8 cellular contexts compared by ENCODE assay signal in the genomic region with DNA sequence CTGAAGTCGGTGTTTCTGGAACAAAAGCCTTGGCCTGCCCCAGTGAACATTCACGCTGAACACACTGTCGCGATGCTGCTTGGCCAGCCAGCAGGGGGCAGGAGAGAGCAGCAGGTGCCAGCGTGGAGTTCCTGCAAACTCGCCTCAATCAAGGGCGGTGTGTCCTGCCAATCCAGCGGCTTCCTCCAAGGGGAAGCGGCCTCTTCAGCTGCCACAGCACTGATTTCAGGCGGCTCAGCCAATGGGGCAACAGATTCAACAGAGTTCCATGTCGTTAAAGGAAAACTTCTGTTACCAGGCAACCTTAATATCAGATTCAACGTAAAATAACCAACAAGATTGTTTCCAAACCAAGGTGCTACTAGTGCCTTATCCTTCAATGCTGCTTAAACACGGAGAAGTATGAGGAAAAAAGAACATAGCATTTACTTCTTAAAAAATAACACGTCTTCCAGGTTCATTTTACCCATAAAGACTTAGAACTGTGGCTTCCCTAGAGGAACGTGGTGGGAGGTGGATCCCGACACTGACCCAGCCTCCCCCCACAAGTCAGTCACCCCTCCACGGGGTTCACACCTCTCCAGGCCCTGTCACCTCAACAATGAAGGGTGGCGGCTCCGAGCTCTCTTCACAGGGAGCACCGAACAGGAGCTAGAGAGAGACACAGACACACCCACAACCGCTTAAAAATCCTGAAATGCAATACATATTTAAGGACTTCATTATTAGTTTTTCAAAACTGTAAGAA.
A peak's percentile ranks its signal among the peaks of the same experiment; 100 is the strongest.
DNase-seq lines count a peak whose midpoint lies in the region; ATAC-seq, FAIRE-seq and TF ChIP-seq lines count a peak whose summit lies in the region.

No MANE protein-coding gene starts in this region.

- no peak overlapping the region for H3K4me3 ChIP-seq in fibroblast of pulmonary artery (replicated peaks; ENCODE audit: low read depth, low read length)

- H3K9me3 Mint-ChIP-seq in nephron: no peaks in the 10 kb centered on the region
- H3K9me3 Mint-ChIP-seq in stimulated activated naive B cell treated with anti-CD40 and anti-IgM and Interleukin-4, amounts not matched to agents 10 μg/mL and 1 μg/mL and 100 μg/mL, for 72 hours: no peaks in the 10 kb centered on the region

- TF ChIP-seq RAD21 in Ishikawa (IDR thresholded peaks at IDR 0.05; ENCODE audit: low read depth): peak; percentile 95

- peak overlapping the region in 1 of 3 experiments; percentile 25 for H3K4me3 Mint-ChIP-seq in nephron
- no peak overlapping the region for H3K4me3 Mint-ChIP-seq in stimulated activated naive B cell treated with anti-CD40 and anti-IgM and Interleukin-4, amounts not matched to agents 10 μg/mL and 1 μg/mL and 100 μg/mL, for 72 hours

- TF ChIP-seq CTCF in fibroblast of pulmonary artery (IDR thresholded peaks at IDR 0.05; ENCODE audit: low read length, missing control alignments): peak; percentile 99
- TF ChIP-seq CTCF in nephron (IDR thresholded peaks at IDR 0.05; ENCODE audit: unreplicated experiment in 3 of 3): peak; percentile 91 to 98 (median 95)

- peak; percentile 85 for FAIRE-seq in A204.1 (lab: Jason Lieb, UNC)
- FAIRE-seq in GM18507 (lab: Jason Lieb, UNC): peak; percentile 92

- DNase-seq in GM18507 (ENCODE audit: extremely low spot score, insufficient read length, low read depth) (peak; percentile 66), RKO (ENCODE audit: low spot score) (peak; percentile 81), fibroblast of pulmonary artery (ENCODE audit: low read depth) (peak; percentile 96)
- DNase-seq in activated T-helper 1 cell treated with anti-CD3 and anti-CD28 coated beads, Interleukin-2, amount 50 U/mL, for 16 hours (ENCODE audit: low read depth in 1 of 2, low spot score in 1 of 2): peak; percentile 57 to 68
- peak; percentile 68 for DNase-seq in stimulated activated naive B cell treated with anti-CD40 and anti-IgM and Interleukin-4, amounts not matched to agents 10 μg/mL and 1 μg/mL and 100 μg/mL, for 72 hours

- H3K27ac Mint-ChIP-seq in nephron: peak overlapping the region; percentile 55 to 69 (median 57)
- no peak overlapping the region for H3K27ac Mint-ChIP-seq in stimulated activated naive B cell treated with anti-CD40 and anti-IgM and Interleukin-4, amounts not matched to agents 10 μg/mL and 1 μg/mL and 100 μg/mL, for 72 hours

- H3K36me3 Mint-ChIP-seq in nephron (ENCODE audit: low read depth): peaks cover 5% of the 10 kb centered on the region
- H3K36me3 Mint-ChIP-seq in stimulated activated naive B cell treated with anti-CD40 and anti-IgM and Interleukin-4, amounts not matched to agents 10 μg/mL and 1 μg/mL and 100 μg/mL, for 72 hours: no peaks in the 10 kb centered on the region

- ATAC-seq in stimulated activated naive B cell treated with anti-CD40 and anti-IgM and Interleukin-4, amounts not matched to agents 10 μg/mL and 1 μg/mL and 100 μg/mL, for 72 hours (replicated peaks): peak; percentile 92 to 97

- TF ChIP-seq EP300 in Ishikawa (IDR thresholded peaks at IDR 0.05; ENCODE audit: borderline replicate concordance): no peak

- peaks cover 54% of the 10 kb centered on the region for H3K4me1 Mint-ChIP-seq in nephron
- H3K4me1 Mint-ChIP-seq in stimulated activated naive B cell treated with anti-CD40 and anti-IgM and Interleukin-4, amounts not matched to agents 10 μg/mL and 1 μg/mL and 100 μg/mL, for 72 hours: peaks cover 8 to 15% of the 10 kb centered on the region in 2 donors

- H3K27me3 Mint-ChIP-seq in nephron (ENCODE audit: low read depth): peaks cover 6% of the 10 kb centered on the region
- H3K27me3 Mint-ChIP-seq in stimulated activated naive B cell treated with anti-CD40 and anti-IgM and Interleukin-4, amounts not matched to agents 10 μg/mL and 1 μg/mL and 100 μg/mL, for 72 hours: peaks cover 27 to 41% of the 10 kb centered on the region in 2 donors

TF ChIP-seq in Ishikawa, 13 proteins besides CTCF, POLR2A, EP300 and RAD21:
- TF ChIP-seq NFIC (IDR thresholded peaks at IDR 0.05) (no peak), USF1 (IDR thresholded peaks at IDR 0.05) (0 out of 2 replicates have a peak, but pooled peaks have one; percentile 19), REST (IDR thresholded peaks at IDR 0.05; ENCODE audit: low read depth) (no peak), ZBTB7A (IDR thresholded peaks at IDR 0.05; ENCODE audit: low read depth) (no peak), FOXM1 (IDR thresholded peaks at IDR 0.05; ENCODE audit: borderline replicate concordance, low read depth) (peak; percentile 27; the same call in 1 of the 2 replicates), CEBPB (IDR thresholded peaks at IDR 0.05) (no peak), EGR1 (IDR thresholded peaks at IDR 0.05) (no peak), TEAD4 (IDR thresholded peaks at IDR 0.05) (peak; percentile 28; the same call in 1 of the 2 replicates), TCF12 (IDR thresholded peaks at IDR 0.05; ENCODE audit: low read depth) (no peak), CREB1 (IDR thresholded peaks at IDR 0.05; ENCODE audit: low read depth) (no peak), YY1 (IDR thresholded peaks at IDR 0.05; ENCODE audit: low read depth) (0 out of 2 replicates have a peak, but pooled peaks have one; percentile 41), TAF1 (IDR thresholded peaks at IDR 0.05; ENCODE audit: low read depth) (no peak)
- TF ChIP-seq, protein P1, sequence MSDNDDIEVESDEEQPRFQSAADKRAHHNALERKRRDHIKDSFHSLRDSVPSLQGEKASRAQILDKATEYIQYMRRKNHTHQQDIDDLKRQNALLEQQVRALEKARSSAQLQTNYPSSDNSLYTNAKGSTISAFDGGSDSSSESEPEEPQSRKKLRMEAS (IDR thresholded peaks at IDR 0.05): peak; percentile 77; the same call in 1 of the 2 replicates
